ENCODE assay signal across 7 cellular contexts in genomic region chr16:21635694-21636093, GRCh38. TPM values are rescaled to one million over a fixed set of nuclear protein-coding genes. Genes with fewer than 3 reads are reported as not detected.
"Had no signal": no experiment of that assay in that cellular context is flagged by ENCODE, and none has a peak within 500 bp of the region (broad histone marks: within the 10 kb centered on the region; RNA-seq: fewer than 3 reads in every experiment).

No MANE protein-coding gene starts in this region.

RNA-seq across cellular contexts. Expression of gene IGSF6, which starts 16.7 kb away (rescaled TPM):
- total RNA-seq: mammary epithelial cell, mesothelial cell of epicardium, progenitor cell of endocrine pancreas, pulmonary artery endothelial cell, smooth muscle cell had no signal
- polyA plus RNA-seq: mammary epithelial cell had no signal

RNA-seq across cellular contexts. Expression of gene OTOA, which starts 28.1 kb away (rescaled TPM):
- total RNA-seq: pulmonary artery endothelial cell, right atrium auricular region, smooth muscle cell had no signal
- polyA plus RNA-seq: immature natural killer cell, smooth muscle cell had no signal
